In genomic region chr11:112274007-112274783, GRCh38 we compare ENCODE assay signal across 22 cellular contexts. TPM values are rescaled to one million over a fixed set of nuclear protein-coding genes. Genes with fewer than 3 reads are reported as not detected.
"Had no signal": no experiment of that assay in that cellular context is flagged by ENCODE, and none has a peak within 500 bp of the region (broad histone marks: within the 10 kb centered on the region; RNA-seq: fewer than 3 reads in every experiment).

No MANE protein-coding gene starts in this region.

- H3K36me3 Mint-ChIP-seq: type B pancreatic cell had no signal

- H3K9me3 ChIP-seq: esophagus muscularis mucosa, gastrocnemius medialis, heart right ventricle, uterus had no signal

- H3K9me3 Mint-ChIP-seq: naive thymus-derived CD4-positive, alpha-beta T cell; nephron progenitor cell; type B pancreatic cell had no signal

- H3K36me3 ChIP-seq: esophagus muscularis mucosa, gastrocnemius medialis, heart right ventricle, uterus had no signal

- H3K27ac Mint-ChIP-seq: nephron progenitor cell, type B pancreatic cell had no signal

- H3K4me1 Mint-ChIP-seq: nephron progenitor cell had no signal

- H3K4me3 ChIP-seq: esophagus muscularis mucosa, gastrocnemius medialis, heart right ventricle, uterus had no signal

- H3K4me3 Mint-ChIP-seq: naive thymus-derived CD4-positive, alpha-beta T cell; nephron progenitor cell; type B pancreatic cell had no signal

- DNase-seq: effector memory CD4-positive, alpha-beta T cell; gastrocnemius medialis; heart right ventricle; hypothalamus; islet precursor cell; mammary epithelial cell; naive thymus-derived CD4-positive, alpha-beta T cell; nephron progenitor cell; small intestine; stimulated activated CD4-positive, alpha-beta T cell treated with anti-CD3 and anti-CD28 coated beads, Interleukin-12 subunit alpha, Interleukin-12 subunit beta, amount 100 ng/mL, for 4 hours; stimulated activated naive CD4-positive, alpha-beta T cell; uterus had no signal

- H3K27me3 ChIP-seq: esophagus muscularis mucosa, gastrocnemius medialis, heart right ventricle, uterus had no signal

- H3K27ac ChIP-seq: epithelial cell of prostate, esophagus muscularis mucosa, gastrocnemius medialis, heart right ventricle, uterus had no signal

- ATAC-seq: gastrocnemius medialis; heart right ventricle; left lobe of liver; naive thymus-derived CD4-positive, alpha-beta T cell had no signal

- H3K27me3 Mint-ChIP-seq: naive thymus-derived CD4-positive, alpha-beta T cell had no signal

- H3K4me1 ChIP-seq: esophagus muscularis mucosa, gastrocnemius medialis, heart right ventricle, uterus had no signal

RNA-seq across cellular contexts. Expression of gene PLET1, which starts 13.5 kb away (rescaled TPM):
- total RNA-seq: esophagus muscularis mucosa; fibroblast of villous mesenchyme; gastrocnemius medialis; heart right ventricle; left lobe of liver; lower leg skin; mammary epithelial cell; mesenteric fat pad; mononuclear cell; naive thymus-derived CD4-positive, alpha-beta T cell; omental fat pad; pulmonary artery endothelial cell; uterus had no signal
- polyA plus RNA-seq: heart right ventricle; mammary epithelial cell; naive thymus-derived CD4-positive, alpha-beta T cell; small intestine had no signal
